ENCODE assay signal across 1 cellular context in genomic region chr9:137582286-137582860, GRCh38.
TF ChIP-seq lines count a peak whose summit lies in the region.

No MANE protein-coding gene starts in this region.

TF ChIP-seq in GM12878, 131 proteins besides CTCF, POLR2A, EP300 and RAD21:
- TF ChIP-seq E2F8 (IDR thresholded peaks at IDR 0.05; ENCODE audit: low read depth, partially characterized antibody) = no peak
- no peak for TF ChIP-seq MYC (IDR thresholded peaks at IDR 0.05; ENCODE audit: insufficient read depth, insufficient read length, insufficient replicate concordance, low read length, severe bottlenecking)
- TF ChIP-seq NFXL1 (IDR thresholded peaks at IDR 0.05; ENCODE audit: borderline replicate concordance) = no peak
- no peak for TF ChIP-seq CEBPB (IDR thresholded peaks at IDR 0.05; ENCODE audit: borderline replicate concordance in 1 of 2, low read depth in 2 of 2, low read length in 2 of 2)
- no peak for TF ChIP-seq BCLAF1 (IDR thresholded peaks at IDR 0.05)
- no peak for TF ChIP-seq KAT2A (conservative IDR thresholded peaks at IDR 0.05; ENCODE audit: control insufficient read depth, low read depth, low read length)
- no peak for TF ChIP-seq ZNF207 (IDR thresholded peaks at IDR 0.05; ENCODE audit: borderline replicate concordance)
- TF ChIP-seq WRNIP1 (IDR thresholded peaks at IDR 0.05; ENCODE audit: borderline replicate concordance, low read depth, low read length) = no peak
- no peak for TF ChIP-seq CBX5 (IDR thresholded peaks at IDR 0.05; ENCODE audit: low read depth)
- no peak for TF ChIP-seq HDAC2 (IDR thresholded peaks at IDR 0.05)
- no peak for TF ChIP-seq BCL3 (IDR thresholded peaks at IDR 0.05; ENCODE audit: borderline replicate concordance, insufficient read depth, low read depth, low read length, poor library complexity, severe bottlenecking)
- TF ChIP-seq NKRF (conservative IDR thresholded peaks at IDR 0.05) = no peak
- no peak for TF ChIP-seq GABPA (IDR thresholded peaks at IDR 0.05; ENCODE audit: low read depth)
- no peak for TF ChIP-seq NR2C2 (IDR thresholded peaks at IDR 0.05; ENCODE audit: borderline replicate concordance, control insufficient read depth, insufficient read length, low read depth)
- no peak for TF ChIP-seq SIX5 (IDR thresholded peaks at IDR 0.05; ENCODE audit: low read depth, low read length, severe bottlenecking)
TF ChIP-seq in GM12878: peak in this region for 0.
